15 cellular contexts compared by ENCODE assay signal in the genomic region with DNA sequence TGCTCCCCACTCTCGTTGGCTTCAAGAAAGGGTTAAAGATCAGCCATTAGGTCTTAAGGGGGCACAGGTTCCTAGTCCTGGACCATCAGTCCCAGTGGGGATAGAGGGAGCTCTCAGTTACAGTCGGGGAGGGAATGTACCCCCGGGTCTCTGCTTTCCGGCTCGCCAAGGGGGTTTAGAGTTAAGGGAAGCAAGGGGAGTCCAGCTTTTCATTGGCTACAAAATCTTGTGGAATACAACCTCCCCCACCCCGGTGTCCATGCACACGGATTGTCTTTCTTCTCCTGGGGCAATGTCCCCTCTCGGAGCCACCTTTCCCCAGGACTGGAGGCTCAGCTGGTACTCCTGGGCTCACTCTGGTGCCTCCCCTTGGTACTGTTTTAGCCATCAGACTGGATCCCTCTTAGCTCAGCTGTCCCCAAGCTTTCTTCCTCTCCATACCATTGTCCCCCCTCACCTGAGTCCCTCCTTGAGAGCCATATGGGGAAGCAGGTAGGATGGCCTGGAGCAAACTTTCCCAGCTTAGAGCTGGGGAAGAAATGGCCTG. TPM values are rescaled to one million over a fixed set of nuclear protein-coding genes. Genes with fewer than 3 reads are reported as not detected.
DNase-seq lines count a peak whose midpoint lies in the region; ATAC-seq and TF ChIP-seq lines count a peak whose summit lies in the region.
"Had no signal": no experiment of that assay in that cellular context is flagged by ENCODE, and none has a peak within 500 bp of the region (broad histone marks: within the 10 kb centered on the region; RNA-seq: fewer than 3 reads in every experiment).

A gene (minus strand): TSS at position 480 of the 547 bp plus-strand sequence. CDS start 0 bp downstream, at position 480.

- H3K4me1 Mint-ChIP-seq in T-helper 17 cell, result peaks cover 12% of the 10 kb centered on the region
- peaks cover 41% of the 10 kb centered on the region for H3K4me1 Mint-ChIP-seq in nephron
- peaks cover 0 to 3% of the 10 kb centered on the region in 2 donors for H3K4me1 Mint-ChIP-seq in stimulated activated naive B cell treated with anti-CD40 and anti-IgM and Interleukin-4, amounts not matched to agents 10 μg/mL and 1 μg/mL and 100 μg/mL, for 72 hours

- no peak for TF ChIP-seq CTCF in nephron (IDR thresholded peaks at IDR 0.05; ENCODE audit: unreplicated experiment in 3 of 3)

- H3K27me3 Mint-ChIP-seq in T-helper 17 cell, result peaks cover 15% of the 10 kb centered on the region
- H3K27me3 Mint-ChIP-seq in nephron (ENCODE audit: low read depth), result no peaks in the 10 kb centered on the region
- H3K27me3 Mint-ChIP-seq in stimulated activated naive B cell treated with anti-CD40 and anti-IgM and Interleukin-4, amounts not matched to agents 10 μg/mL and 1 μg/mL and 100 μg/mL, for 72 hours, result peaks cover 0 to 6% of the 10 kb centered on the region in 2 donors

- peaks cover 3% of the 10 kb centered on the region for H3K36me3 Mint-ChIP-seq in T-helper 17 cell (ENCODE audit: low read depth)
- H3K36me3 Mint-ChIP-seq in nephron (ENCODE audit: low read depth), result peaks cover 34% of the 10 kb centered on the region
- peaks cover 6 to 28% of the 10 kb centered on the region in 2 donors for H3K36me3 Mint-ChIP-seq in stimulated activated naive B cell treated with anti-CD40 and anti-IgM and Interleukin-4, amounts not matched to agents 10 μg/mL and 1 μg/mL and 100 μg/mL, for 72 hours

- no peaks in the 10 kb centered on the region for H3K9me3 ChIP-seq in T-helper 17 cell (ENCODE audit: control insufficient read depth, low read length, poor library complexity, severe bottlenecking)
- H3K9me3 ChIP-seq: BLaER1 treated with 17β-estradiol and CSF1 and Interleukin-3, amounts not matched to agents 10 nM and 100 nM had no signal

- DNase-seq in activated effector memory CD4-positive, alpha-beta T cell treated with anti-CD3 and anti-CD28 coated beads, Interleukin-2, amount 50 U/mL, for 16 hours, result peak; percentile 44
- no peak for DNase-seq in activated effector memory CD4-positive, alpha-beta T cell treated with Interleukin-2 at 50 U/mL for 16 hours
- no peak for DNase-seq in T-helper 17 cell
- no peak for DNase-seq in stimulated activated naive B cell treated with anti-CD40 and anti-IgM and Interleukin-4, amounts not matched to agents 10 μg/mL and 1 μg/mL and 100 μg/mL, for 72 hours
- DNase-seq in NCI-H1930 (lab: John Stamatoyannopoulos, UW), result no peak
- no peak for DNase-seq in cortex of kidney (lab: John Stamatoyannopoulos, UW)
- DNase-seq: 8988T, KG1, NCI-H1092, NCI-H1694, NCI-H510A had no signal

- H3K4me3 Mint-ChIP-seq in T-helper 17 cell (peak within 1 kb of the TSS; percentile 15), nephron (no peak within 1 kb of the TSS)
- H3K4me3 Mint-ChIP-seq in stimulated activated naive B cell treated with anti-CD40 and anti-IgM and Interleukin-4, amounts not matched to agents 10 μg/mL and 1 μg/mL and 100 μg/mL, for 72 hours, result no peak within 1 kb of the TSS

- H3K9me3 Mint-ChIP-seq in nephron, result no peaks in the 10 kb centered on the region
- H3K9me3 Mint-ChIP-seq in stimulated activated naive B cell treated with anti-CD40 and anti-IgM and Interleukin-4, amounts not matched to agents 10 μg/mL and 1 μg/mL and 100 μg/mL, for 72 hours, result no peaks in the 10 kb centered on the region

- ATAC-seq in T-helper 17 cell, result no peak
- ATAC-seq in stimulated activated naive B cell treated with anti-CD40 and anti-IgM and Interleukin-4, amounts not matched to agents 10 μg/mL and 1 μg/mL and 100 μg/mL, for 72 hours (replicated peaks), result no peak
- no peak for ATAC-seq in HG03175 (IDR thresholded peaks at IDR 0.05; ENCODE audit: unreplicated experiment)

- H3K27ac Mint-ChIP-seq in T-helper 17 cell, result peak within 1 kb of the TSS; percentile 24
- H3K27ac Mint-ChIP-seq in nephron, result peak within 1 kb of the TSS; percentile 13 to 55 (median 44)
- H3K27ac Mint-ChIP-seq in stimulated activated naive B cell treated with anti-CD40 and anti-IgM and Interleukin-4, amounts not matched to agents 10 μg/mL and 1 μg/mL and 100 μg/mL, for 72 hours, result peak within 1 kb of the TSS; percentile 7

RNA-seq across cellular contexts. Expression of the gene that starts here (rescaled TPM):
- under 1 TPM in 1 of 2 donors, not detected in 1; 0.37 TPM for total RNA-seq in T-helper 17 cell
- total RNA-seq: M059J had no signal
